ENCODE assay signal across 8 cellular contexts in the genomic region with DNA sequence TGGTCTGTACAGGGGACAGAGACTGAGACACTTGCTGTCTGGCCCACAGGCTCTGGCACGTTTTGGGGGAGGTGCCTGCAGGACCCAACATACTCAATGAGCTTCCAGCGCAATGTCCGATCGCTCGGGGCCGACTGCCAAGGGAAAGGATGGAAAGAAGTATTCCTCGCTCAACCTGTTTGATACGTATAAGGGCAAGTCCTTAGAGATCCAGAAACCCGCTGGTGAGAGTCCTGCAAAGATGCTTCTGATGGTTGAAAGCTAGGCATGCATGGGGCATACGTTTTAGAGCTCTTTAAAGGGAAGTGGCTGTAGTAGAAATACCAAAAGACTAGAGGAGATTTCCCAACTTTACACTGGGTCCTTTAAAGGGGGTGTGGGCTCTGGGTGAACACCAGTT. TPM values are rescaled to one million over a fixed set of nuclear protein-coding genes. Genes with fewer than 3 reads are reported as not detected.
A peak's percentile ranks its signal among the peaks of the same experiment; 100 is the strongest.
DNase-seq lines count a peak whose midpoint lies in the region; ATAC-seq and TF ChIP-seq lines count a peak whose summit lies in the region.

No MANE protein-coding gene starts in this region.

- no peak overlapping the region for H4K8ac ChIP-seq in mesendoderm (ENCODE audit: low read depth, low read length)

- POLR2A ChIA-PET in AG04449 (lab: Yijun Ruan, JAX): interaction anchor here (1.4 to 3.1 kb wide), 3 partner anchors 14 to 80 kb away, joined by 3 to 16 read pairs (median 7); no protein-coding TSS in a partner anchor

- H3K56ac ChIP-seq in mesendoderm (ENCODE audit: low read length): peak overlapping the region; percentile 26

- H2BK5ac ChIP-seq in mesendoderm (ENCODE audit: low read length): no peak overlapping the region

- H3K36me3 ChIP-seq in mesendoderm (ENCODE audit: control insufficient read depth, insufficient read depth, low read length): peaks cover 23% of the 10 kb centered on the region

- CTCF ChIA-PET in AG04449 (lab: Yijun Ruan, JAX): interaction anchor here (1.2 to 2.7 kb wide), 2 partner anchors 12 to 76 kb away, joined by 4 to 17 read pairs; a partner anchor contains a TSS

- no peak for TF ChIP-seq CTCF in AG04449 (IDR thresholded peaks at IDR 0.05; ENCODE audit: insufficient read depth, low read length, missing control alignments)
- TF ChIP-seq CTCF in astrocyte of the cerebellum (IDR thresholded peaks at IDR 0.05; ENCODE audit: low read depth, low read length, missing control alignments): no peak

- H3K27ac Mint-ChIP-seq in IgD-negative memory B cell: peak overlapping the region; percentile 15 to 98 (median 94)

- DNase-seq in AG04449 (ENCODE audit: low read depth, low spot score): no peak
- no peak for DNase-seq in astrocyte of the cerebellum (ENCODE audit: low read depth)
- no peak for DNase-seq in mesendoderm
- DNase-seq in GM19238 (ENCODE audit: insufficient read length, low spot score): no peak
- DNase-seq in amniotic stem cell (lab: John Stamatoyannopoulos, UW): no peak

- H3K9ac ChIP-seq in mesendoderm (ENCODE audit: low read length): peak overlapping the region; percentile 88

- no peak overlapping the region for H2AK5ac ChIP-seq in mesendoderm (ENCODE audit: low read length)

- H4K5ac ChIP-seq in mesendoderm (ENCODE audit: low read length): no peak overlapping the region

- no peaks in the 10 kb centered on the region for H3K27me3 ChIP-seq in mesendoderm (ENCODE audit: insufficient read depth, low read length, poor library complexity)

- no peak overlapping the region for H3K23ac ChIP-seq in mesendoderm (ENCODE audit: low read length)

- no CpG with 5 or more reads among the region's 10 CpGs for WGBS in mesendoderm (ENCODE audit: extremely low coverage, insufficient coverage, low lambda C conversion rate)

- H3K79me2 ChIP-seq in mesendoderm (ENCODE audit: control insufficient read depth, insufficient read depth, low read length): peaks cover 40% of the 10 kb centered on the region

- H2BK120ac ChIP-seq in mesendoderm (ENCODE audit: low read depth, low read length): no peak overlapping the region

- peaks cover 3% of the 10 kb centered on the region for H3K36me3 Mint-ChIP-seq in IgD-negative memory B cell

- H3K27me3 Mint-ChIP-seq in IgD-negative memory B cell: no peaks in the 10 kb centered on the region

- H3K4me1 Mint-ChIP-seq in IgD-negative memory B cell: peaks cover 18 to 21% (median 19%) of the 10 kb centered on the region in 3 donors

- peaks cover 0 to 2% (median 0%) of the 10 kb centered on the region in 3 donors for H3K9me3 Mint-ChIP-seq in IgD-negative memory B cell

- H3K4me2 ChIP-seq in mesendoderm (ENCODE audit: low read length): peak overlapping the region; percentile 83

- ATAC-seq in HG03039 (IDR thresholded peaks at IDR 0.05; ENCODE audit: unreplicated experiment): no peak
- ATAC-seq in HG02610 (IDR thresholded peaks at IDR 0.05; ENCODE audit: unreplicated experiment): no peak

- H3K4me3 ChIP-seq in AG04449 (ENCODE audit: low read depth, low read length) (peak overlapping the region; percentile 97), astrocyte of the cerebellum (ENCODE audit: low read depth, low read length) (peak overlapping the region; percentile 96), mesendoderm (ENCODE audit: low read length) (no peak overlapping the region)

- no peak overlapping the region for H2BK15ac ChIP-seq in mesendoderm (replicated peaks; ENCODE audit: low read depth)

- H3K4me3 Mint-ChIP-seq in IgD-negative memory B cell: peak overlapping the region in 2 of 4 donors; percentile 56 to 88

- no peak overlapping the region for H3K18ac ChIP-seq in mesendoderm (ENCODE audit: low read length)

- H3K4me1 ChIP-seq in mesendoderm (ENCODE audit: control insufficient read depth, low read depth, low read length): no peaks in the 10 kb centered on the region

- H3K27ac ChIP-seq in mesendoderm (ENCODE audit: low read depth, low read length): no peak overlapping the region

- peaks cover 13% of the 10 kb centered on the region for H3K79me1 ChIP-seq in mesendoderm (ENCODE audit: low read length)

- H3K4ac ChIP-seq in mesendoderm (ENCODE audit: low read depth, low read length): no peak overlapping the region

- in situ Hi-C loops in astrocyte of the cerebellum (cut with HindIII; ENCODE audit: low sequenced_read_pairs): no loop called here

RNA-seq across cellular contexts. Expression of a gene that starts 2.2 kb away (rescaled TPM):
- 14.3 TPM for polyA plus RNA-seq in IgD-negative memory B cell
- polyA plus RNA-seq in mesendoderm (2013, experiment 1 of 2): 130 TPM
- polyA plus RNA-seq in mesendoderm (2013, experiment 2 of 2): 129 TPM

RNA-seq across cellular contexts. Expression of a gene that starts 7.6 kb away (rescaled TPM):
- polyA plus RNA-seq in IgD-negative memory B cell: 5.6 TPM
- polyA plus RNA-seq in mesendoderm (2013, experiment 1 of 2): 29.5 TPM
- polyA plus RNA-seq in mesendoderm (2013, experiment 2 of 2): 29.3 TPM

RNA-seq across cellular contexts. Expression of a gene that starts 29.8 kb away (rescaled TPM):
- 30.9 TPM for polyA plus RNA-seq in IgD-negative memory B cell
- 167 TPM for polyA plus RNA-seq in mesendoderm (2013, experiment 1 of 2)
- polyA plus RNA-seq in mesendoderm (2013, experiment 2 of 2): 166 TPM

RNA-seq across cellular contexts. Expression of a gene that starts 29.9 kb away (rescaled TPM):
- polyA plus RNA-seq in IgD-negative memory B cell: 140 TPM
- not detected for polyA plus RNA-seq in mesendoderm (2013, experiment 1 of 2)
- polyA plus RNA-seq in mesendoderm (2013, experiment 2 of 2): 0.06 TPM

RNA-seq across cellular contexts. Expression of a gene that starts 33.0 kb away (rescaled TPM):
- 8.5 TPM for polyA plus RNA-seq in IgD-negative memory B cell
- 3.3 TPM for polyA plus RNA-seq in mesendoderm (2013, experiment 1 of 2)
- polyA plus RNA-seq in mesendoderm (2013, experiment 2 of 2): 3.5 TPM
